8 cellular contexts compared by ENCODE assay signal in genomic region chr17:29617125-29617480, GRCh38. TPM values are rescaled to one million over a fixed set of nuclear protein-coding genes. Genes with fewer than 3 reads are reported as not detected.
A peak's percentile ranks its signal among the peaks of the same experiment; 100 is the strongest.
DNase-seq lines count a peak whose midpoint lies in the region; ATAC-seq and TF ChIP-seq lines count a peak whose summit lies in the region.

No MANE protein-coding gene starts in this region.

- peak overlapping the region; percentile 40 for H2AK5ac ChIP-seq in neuronal stem cell (ENCODE audit: low read depth, low read length)

- H4K8ac ChIP-seq in neuronal stem cell (ENCODE audit: low read depth, low read length): no peak overlapping the region

- intact Hi-C loops in stomach (cut with DNase I; ENCODE audit: low total_unique reads): no loop called here

- H4K20me1 ChIP-seq in OCI-LY3 (ENCODE audit: insufficient read depth, low read length): peaks cover 6% of the 10 kb centered on the region

- WGBS in neuronal stem cell (ENCODE audit: extremely low coverage in 2 of 2, insufficient read length in 2 of 2, insufficient replicate concordance in 1 of 2), 2 donors: no CpG with 5 or more reads among the region's 16 CpGs
- WGBS in stomach, 5 donors: 0 to 2% (median 1%) methylated on average over 2 to 16 of the region's 16 CpGs

- no peak overlapping the region for H3K4ac ChIP-seq in neuronal stem cell (ENCODE audit: low read length)

- peak; percentile 85 to 87 for DNase-seq in activated T-helper 1 cell treated with anti-CD3 and anti-CD28 coated beads, Interleukin-2, amount 50 U/mL, for 16 hours (ENCODE audit: low read depth in 1 of 2, low spot score in 1 of 2)
- peak; percentile 39 for DNase-seq in fibroblast of the aortic adventitia (ENCODE audit: low read depth)
- DNase-seq in neuronal stem cell (ENCODE audit: low spot score): no peak
- peak; percentile 83 for DNase-seq in stomach
- DNase-seq in NCI-H446 (lab: John Stamatoyannopoulos, UW): no peak

- H3K4me3 ChIP-seq in OCI-LY3 (ENCODE audit: low read length) (peak overlapping the region; percentile 89), fibroblast of the aortic adventitia (ENCODE audit: low read depth, low read length) (no peak overlapping the region), neuronal stem cell (ENCODE audit: low read length in 2 of 2) (no peak overlapping the region), stomach (peak overlapping the region; percentile 36 to 58 (median 41))

- H3K9ac ChIP-seq in OCI-LY3 (ENCODE audit: low read length): peak overlapping the region; percentile 80
- H3K9ac ChIP-seq in neuronal stem cell (ENCODE audit: low read depth, low read length, poor library complexity): peak overlapping the region; percentile 66

- H4K91ac ChIP-seq in neuronal stem cell (ENCODE audit: low read depth, low read length, poor library complexity): no peak overlapping the region

- peak overlapping the region; percentile 82 for H2BK15ac ChIP-seq in neuronal stem cell (ENCODE audit: low read length)

- H3K4me1 ChIP-seq in OCI-LY3 (ENCODE audit: low read length) (peaks cover 13% of the 10 kb centered on the region; the same call in 1 of the 2 replicates), neuronal stem cell (ENCODE audit: control insufficient read depth in 2 of 2, insufficient read depth in 1 of 2, low read depth in 1 of 2, low read length in 2 of 2) (peaks cover 2 to 34% of the 10 kb centered on the region in 2 donors), stomach (peaks cover 58 to 76% (median 66%) of the 10 kb centered on the region in 4 donors)

- no peak overlapping the region for H3K27ac ChIP-seq in OCI-LY3 (ENCODE audit: low read length)
- no peak overlapping the region for H3K27ac ChIP-seq in neuronal stem cell (replicated peaks; ENCODE audit: low read length)
- peak overlapping the region in 2 of 5 donors; percentile 45 to 56 for H3K27ac ChIP-seq in stomach

- H2BK5ac ChIP-seq in neuronal stem cell (ENCODE audit: low read length): no peak overlapping the region

- peak; percentile 85 for TF ChIP-seq CTCF in OCI-LY3 (IDR thresholded peaks at IDR 0.05; ENCODE audit: low read depth, low read length)
- TF ChIP-seq CTCF in fibroblast of the aortic adventitia (IDR thresholded peaks at IDR 0.05; ENCODE audit: insufficient read depth, low read length): peak; percentile 53
- peak in 5 of 7 experiments; percentile 22 to 63 (median 57) for TF ChIP-seq CTCF in stomach (IDR thresholded peaks at IDR 0.05)

- H3K9me3 ChIP-seq in OCI-LY3 (ENCODE audit: insufficient read depth, low read length): no peaks in the 10 kb centered on the region
- H3K9me3 ChIP-seq in neuronal stem cell (replicated peaks in 1 of 2; ENCODE audit: control insufficient read depth in 2 of 2, insufficient read depth in 1 of 2, low read depth in 1 of 2, low read length in 2 of 2): peaks cover 3 to 12% of the 10 kb centered on the region in 2 donors
- no peaks in the 10 kb centered on the region for H3K9me3 ChIP-seq in stomach

- H3K4me2 ChIP-seq in OCI-LY3 (ENCODE audit: low read length) (peak overlapping the region; percentile 97), neuronal stem cell (ENCODE audit: insufficient read depth, low read length, poor library complexity, severe bottlenecking) (peak overlapping the region; percentile 78)

- H3K79me2 ChIP-seq in OCI-LY3 (ENCODE audit: low read length): no peaks in the 10 kb centered on the region

- peak overlapping the region; percentile 89 for H3K18ac ChIP-seq in neuronal stem cell (ENCODE audit: low read length)

- no peak overlapping the region for H3K23ac ChIP-seq in neuronal stem cell (ENCODE audit: low read depth, low read length, poor library complexity)

- no peaks in the 10 kb centered on the region for H3K79me1 ChIP-seq in neuronal stem cell (ENCODE audit: low read depth, low read length)

- H2BK12ac ChIP-seq in neuronal stem cell (ENCODE audit: low read length): no peak overlapping the region

- TF ChIP-seq EP300 in stomach (IDR thresholded peaks at IDR 0.05): no peak

- no peak overlapping the region for H3K14ac ChIP-seq in neuronal stem cell (ENCODE audit: low read length)

- TF ChIP-seq POLR2A in stomach (IDR thresholded peaks at IDR 0.05): no peak

- peaks cover 4% of the 10 kb centered on the region for H3K36me3 ChIP-seq in OCI-LY3 (replicated peaks; ENCODE audit: low read depth, low read length)
- H3K36me3 ChIP-seq in neuronal stem cell (replicated peaks in 1 of 2; ENCODE audit: control insufficient read depth in 2 of 2, insufficient read depth in 2 of 2, low read length in 2 of 2): peaks cover 5 to 12% of the 10 kb centered on the region in 2 donors
- H3K36me3 ChIP-seq in stomach: no peaks in the 10 kb centered on the region

- H2AFZ ChIP-seq in OCI-LY3 (ENCODE audit: low read depth, low read length) (peak overlapping the region; percentile 87), neuronal stem cell (ENCODE audit: low read length) (peak overlapping the region; percentile 56)

- H3K27me3 ChIP-seq in OCI-LY3 (ENCODE audit: low read depth, low read length) (no peaks in the 10 kb centered on the region; the same call in 1 of the 2 replicates), neuronal stem cell (ENCODE audit: control insufficient read depth in 3 of 3, insufficient read depth in 3 of 3, low read depth in 1 of 3, low read length in 3 of 3) (peaks cover 13 to 47% (median 16%) of the 10 kb centered on the region in 3 experiments), stomach (peaks cover 0 to 66% (median 22%) of the 10 kb centered on the region in 3 donors)

- no peak overlapping the region for H2BK120ac ChIP-seq in neuronal stem cell (ENCODE audit: low read depth, low read length)

- peak; percentile 54 for ATAC-seq in GM18498 (IDR thresholded peaks at IDR 0.05; ENCODE audit: unreplicated experiment)
- ATAC-seq in HG03520 (IDR thresholded peaks at IDR 0.05; ENCODE audit: unreplicated experiment): peak; percentile 40

RNA-seq across cellular contexts. Expression of gene CORO6, which starts 5.6 kb away (rescaled TPM):
- total RNA-seq in fibroblast of the aortic adventitia (ENCODE audit: low replicate concordance): 5.5 and 8.3 TPM in 2 replicates
- 5.2 TPM for polyA plus RNA-seq in neuronal stem cell (2013, experiment 1 of 2)
- polyA plus RNA-seq in neuronal stem cell (2013, experiment 2 of 2): 5.5 TPM
- 10 to 100 TPM in 4 of 5 donors, 1 to 10 TPM in 1; 6.4 to 53.1 (median 20.6) TPM for total RNA-seq in stomach
- polyA plus RNA-seq in stomach: 10 to 100 TPM in 1 of 3 donors, 1 to 10 TPM in 2; 1.1 to 17.5 (median 1.4) TPM

RNA-seq across cellular contexts. Expression of gene ANKRD13B, which starts 24.2 kb away (rescaled TPM):
- total RNA-seq in fibroblast of the aortic adventitia (ENCODE audit: low replicate concordance) (7.4 and 14.0 TPM in 2 replicates), stomach (10 to 100 TPM in 1 of 5 donors, 1 to 10 TPM in 3, not detected in 1; 1.8 to 12.3 (median 5.6) TPM)
- 24.5 TPM for polyA plus RNA-seq in neuronal stem cell (2013, experiment 1 of 2)
- 23.7 TPM for polyA plus RNA-seq in neuronal stem cell (2013, experiment 2 of 2)
- polyA plus RNA-seq in stomach: 1 to 10 TPM; 2.6 to 4.2 (median 2.9) TPM

RNA-seq across cellular contexts. Expression of gene GIT1, which starts 27.7 kb away (rescaled TPM):
- total RNA-seq in fibroblast of the aortic adventitia (ENCODE audit: low replicate concordance) (22.0 and 38.6 TPM in 2 replicates), stomach (10 to 100 TPM; 23.7 to 67.2 (median 34.3) TPM)
- 63.2 TPM for polyA plus RNA-seq in neuronal stem cell (2013, experiment 1 of 2)
- 65.1 TPM for polyA plus RNA-seq in neuronal stem cell (2013, experiment 2 of 2)
- 10 to 100 TPM; 17.7 to 26.4 (median 18.9) TPM for polyA plus RNA-seq in stomach

RNA-seq across cellular contexts. Expression of gene TP53I13, which starts 48.6 kb away (rescaled TPM):
- 24.9 and 41.8 TPM in 2 replicates for total RNA-seq in fibroblast of the aortic adventitia (ENCODE audit: low replicate concordance)
- polyA plus RNA-seq in neuronal stem cell (2013, experiment 1 of 2): 32.2 TPM
- 30.4 TPM for polyA plus RNA-seq in neuronal stem cell (2013, experiment 2 of 2)
- 100 to 1,000 TPM in 1 of 5 donors, 10 to 100 TPM in 4; 27.7 to 299 (median 79.5) TPM for total RNA-seq in stomach
- polyA plus RNA-seq in stomach: 10 to 100 TPM; 39.7 to 83.0 (median 46.0) TPM

RNA-seq across cellular contexts. Expression of gene ABHD15, which starts 50.3 kb away (rescaled TPM):
- total RNA-seq in fibroblast of the aortic adventitia (ENCODE audit: low replicate concordance) (5.5 and 15.3 TPM in 2 replicates), stomach (10 to 100 TPM in 2 of 5 donors, 1 to 10 TPM in 2, under 1 TPM in 1; 0.58 to 17.4 (median 9.9) TPM)
- polyA plus RNA-seq in neuronal stem cell (2013, experiment 1 of 2): 2.6 TPM
- 2.5 TPM for polyA plus RNA-seq in neuronal stem cell (2013, experiment 2 of 2)
- polyA plus RNA-seq in stomach: 1 to 10 TPM; 3.1 to 5.0 (median 3.7) TPM

Comparison
In these comparisons a context has a peak if more than half of its experiments do, and no peak if none do; other contexts are left out.
1. H3K4me3 ChIP-seq: peak in OCI-LY3 (single experiment) and stomach (4 of 4); none in fibroblast of the aortic adventitia (single experiment) and neuronal stem cell (0 of 2).
2. DNase-seq: peak in activated T-helper 1 cell treated with anti-CD3 and anti-CD28 coated beads, Interleukin-2, amount 50 U/mL, for 16 hours (2 of 2), fibroblast of the aortic adventitia (single experiment) and stomach (single experiment); none in neuronal stem cell (single experiment) and NCI-H446 (0 of 2).
3. Peak in every context shown above with its lines, with median percentiles within 50 percentile points of each other: CTCF ChIP-seq.